ENCODE assay signal across 8 cellular contexts in the genomic region with DNA sequence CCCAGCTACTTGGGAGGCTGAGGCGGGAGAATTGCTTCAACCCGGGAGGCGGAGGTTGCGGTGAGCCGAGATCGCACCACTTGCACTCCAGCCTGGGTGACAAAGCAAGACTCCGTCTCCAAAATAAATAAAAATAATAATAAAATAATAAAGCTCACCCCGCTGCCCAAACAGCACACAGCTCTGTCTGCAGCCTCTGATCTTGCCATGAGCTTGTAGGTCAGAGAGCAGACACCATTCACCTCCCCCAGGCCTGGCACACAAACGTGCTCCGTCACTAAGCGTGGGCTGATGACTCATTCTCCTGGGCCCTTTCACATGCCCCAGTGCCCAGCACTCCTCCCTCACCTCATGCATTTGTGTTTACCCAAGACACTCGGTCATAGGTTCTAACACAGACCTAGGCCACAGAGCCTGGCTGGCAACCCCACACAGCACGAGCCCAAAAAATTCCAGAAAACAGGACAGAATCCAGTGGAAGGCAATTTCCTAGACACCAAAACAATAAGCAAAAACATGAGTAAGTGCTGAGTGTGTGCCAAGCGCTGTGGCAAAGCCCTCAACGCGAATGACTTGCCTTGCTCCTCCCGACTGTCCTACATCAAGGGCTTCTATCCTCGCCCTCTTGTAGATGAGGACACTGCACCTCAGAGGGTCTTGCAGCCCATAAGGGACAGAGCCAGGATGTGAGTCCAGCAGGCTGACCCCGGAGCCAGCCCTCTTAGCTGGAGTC. TPM values are rescaled to one million over a fixed set of nuclear protein-coding genes. Genes with fewer than 3 reads are reported as not detected.
DNase-seq lines count a peak whose midpoint lies in the region; TF ChIP-seq lines count a peak whose summit lies in the region.

No MANE protein-coding gene starts in this region.

- H3F3A ChIP-seq in PC-9 (ENCODE audit: insufficient read depth, low read depth): peaks cover 62% of the 10 kb centered on the region

- H3K4me3 ChIP-seq in PC-9 (peak overlapping the region; percentile 44; the same call in 1 of the 2 replicates), suprapubic skin (no peak overlapping the region), A673 (ENCODE audit: low read depth, low read length, poor library complexity, severe bottlenecking) (no peak overlapping the region)

- WGBS in suprapubic skin: 54% methylated on average over 19 of the region's 19 CpGs

- peaks cover 64% of the 10 kb centered on the region for H3K79me2 ChIP-seq in PC-9 (ENCODE audit: low read depth)

- TF ChIP-seq CTCF in PC-9 (conservative IDR thresholded peaks at IDR 0.05): no peak
- no peak for TF ChIP-seq CTCF in suprapubic skin (IDR thresholded peaks at IDR 0.05)
- TF ChIP-seq CTCF in A673 (conservative IDR thresholded peaks at IDR 0.05; ENCODE audit: low read depth, low read length): no peak

- H3K9me3 ChIP-seq in PC-9 (ENCODE audit: insufficient read depth, low read depth) (no peaks in the 10 kb centered on the region), suprapubic skin (no peaks in the 10 kb centered on the region), A673 (ENCODE audit: low read depth, low read length, poor library complexity, severe bottlenecking) (no peaks in the 10 kb centered on the region)

- TF ChIP-seq POLR2A in suprapubic skin (IDR thresholded peaks at IDR 0.05): no peak

- H3K27me3 ChIP-seq in PC-9 (ENCODE audit: insufficient read depth, low read depth): no peaks in the 10 kb centered on the region
- H3K27me3 ChIP-seq in suprapubic skin: no peaks in the 10 kb centered on the region
- H3K27me3 ChIP-seq in A673 (replicated peaks; ENCODE audit: insufficient read depth, low read depth, low read length, poor library complexity): no peaks in the 10 kb centered on the region

- peak; percentile 8 to 13 for DNase-seq in activated CD4-positive, alpha-beta T cell treated with anti-CD3 and anti-CD28 coated beads for 24 hours (ENCODE audit: low read depth in 2 of 2)
- no peak for DNase-seq in activated CD4-positive, alpha-beta T cell treated with anti-CD3 and anti-CD28 coated beads, Interleukin-2, amount 50 U/mL, for 1 hour
- DNase-seq in PC-9: peak; percentile 94 to 99
- peak; percentile 62 for DNase-seq in dedifferentiated amniotic fluid mesenchymal stem cell (ENCODE audit: extremely low spot score)
- DNase-seq in medulla oblongata (ENCODE audit: extremely low spot score): peak; percentile 78
- DNase-seq in suprapubic skin (ENCODE audit: low spot score in 2 of 2): peak in 1 of 2 donors; percentile 84
- no peak for DNase-seq in KG1 (lab: John Stamatoyannopoulos, UW)
- DNase-seq in A673 (ENCODE audit: low spot score): no peak

- POLR2A ChIA-PET in PC-9 (lab: Charles Lee; ENCODE audit: unreplicated experiment) (no interaction called here), A673 (lab: Charles Lee; ENCODE audit: low non-redundant PET) (no interaction called here)

- H2AFZ ChIP-seq in PC-9: peak overlapping the region; percentile 48

- H3K9me2 ChIP-seq in PC-9 (ENCODE audit: insufficient read depth): no peaks in the 10 kb centered on the region

- H3K36me3 ChIP-seq in PC-9 (ENCODE audit: low read depth) (no peaks in the 10 kb centered on the region), suprapubic skin (no peaks in the 10 kb centered on the region), A673 (ENCODE audit: insufficient read depth, low read length, poor library complexity, severe bottlenecking) (no peaks in the 10 kb centered on the region)

- CTCF ChIA-PET in PC-9 (lab: Charles Lee) (interaction anchor here (0.6 to 2.3 kb wide), 4 partner anchors 17 to 106 kb away, joined by 3 to 10 read pairs (median 5); no protein-coding TSS in a partner anchor), A673 (lab: Charles Lee) (interaction anchor here (0.5 kb wide), 1 partner anchor 354 kb away, joined by 9 read pairs; no protein-coding TSS in a partner anchor)

- H3K4me1 ChIP-seq in PC-9 (replicated peaks; ENCODE audit: insufficient read depth): peaks cover 56% of the 10 kb centered on the region
- H3K4me1 ChIP-seq in suprapubic skin: peaks cover 25% of the 10 kb centered on the region
- H3K4me1 ChIP-seq in A673 (ENCODE audit: insufficient read depth, low read length, poor library complexity, severe bottlenecking): peaks cover 18% of the 10 kb centered on the region

- intact Hi-C loops in PC-9 (cut with micrococcal nuclease; ENCODE audit: unreplicated experiment) (no loop called here), A673 (cut with micrococcal nuclease; ENCODE audit: unreplicated experiment) (no loop called here)

- H3K27ac ChIP-seq in PC-9: peak overlapping the region; percentile 97
- peak overlapping the region; percentile 71 for H3K27ac ChIP-seq in suprapubic skin
- H3K27ac ChIP-seq in A673 (ENCODE audit: low read depth, low read length, poor library complexity, severe bottlenecking): no peak overlapping the region

- BruUV-seq in PC-9 (replicated peaks; lab: Mats Ljungman, UMichigan) (no TSS peak), A673 (replicated peaks; lab: Mats Ljungman, UMichigan) (no TSS peak)

- peak overlapping the region; percentile 76 for H3K4me2 ChIP-seq in PC-9

- no peaks in the 10 kb centered on the region for H4K20me1 ChIP-seq in PC-9 (ENCODE audit: insufficient read depth)

- no peak for TF ChIP-seq EP300 in suprapubic skin (IDR thresholded peaks at IDR 0.05)

RNA-seq across cellular contexts. Expression of a gene that starts 18.0 kb away (rescaled TPM):
- total RNA-seq in PC-9 (2021): 18.6 and 22.4 TPM in 2 replicates
- 10 to 100 TPM; 14.8 to 23.7 (median 18.7) TPM for total RNA-seq in suprapubic skin
- total RNA-seq in A673 (2021): 31.2 and 34.8 TPM in 2 replicates

RNA-seq across cellular contexts. Expression of a gene that starts 52.1 kb away (rescaled TPM):
- total RNA-seq in PC-9 (2021) (1.6 and 3.8 TPM in 2 replicates), suprapubic skin (under 1 TPM in 3 of 4 donors, not detected in 1; 0.08 to 0.89 (median 0.59) TPM), A673 (2021) (17.7 and 18.4 TPM in 2 replicates)

Comparison
In these comparisons a context has a peak if more than half of its experiments do, and no peak if none do; other contexts are left out.
1. DNase-seq: peak in activated CD4-positive, alpha-beta T cell treated with anti-CD3 and anti-CD28 coated beads for 24 hours (2 of 2), PC-9 (2 of 2), dedifferentiated amniotic fluid mesenchymal stem cell (single experiment) and medulla oblongata (single experiment); none in activated CD4-positive, alpha-beta T cell treated with anti-CD3 and anti-CD28 coated beads, Interleukin-2, amount 50 U/mL, for 1 hour (single experiment), KG1 (single experiment) and A673 (single experiment).